9 cellular contexts compared by ENCODE assay signal in genomic region chr11:58286249-58286648, GRCh38. TPM values are rescaled to one million over a fixed set of nuclear protein-coding genes. Genes with fewer than 3 reads are reported as not detected.
DNase-seq lines count a peak whose midpoint lies in the region; ATAC-seq and TF ChIP-seq lines count a peak whose summit lies in the region.
"Had no signal": no experiment of that assay in that cellular context is flagged by ENCODE, and none has a peak within 500 bp of the region (broad histone marks: within the 10 kb centered on the region; RNA-seq: fewer than 3 reads in every experiment).

No MANE protein-coding gene starts in this region.

- CTCF ChIA-PET in Caco-2 (lab: Charles Lee): interaction anchor here (0.6 to 3.9 kb wide), 16 partner anchors 10 to 872 kb away, joined by 3 to 101 read pairs (median 4); partner anchors contain the start of gene OR9I1

- POLR2A ChIA-PET in Caco-2 (lab: Charles Lee): interaction anchor here (0.6 to 1.1 kb wide), 2 partner anchors 152 to 941 kb away, joined by 3 read pairs; no protein-coding TSS in a partner anchor

- H3K4me1 ChIP-seq in Caco-2: 0 out of 2 replicates have a peak, but pooled peaks cover 8% of the 10 kb centered on the region

- DNase-seq in Caco-2 (peak; percentile 38 to 47), hepatic stellate cell (ENCODE audit: low spot score) (peak; percentile 14), NCI-H187 (lab: John Stamatoyannopoulos, UW) (no peak), middle frontal gyrus (ENCODE audit: extremely low spot score, low spot score) (no peak)

- H3K27me3 Mint-ChIP-seq in Caco-2 (ENCODE audit: insufficient read depth, unreplicated experiment): no peaks in the 10 kb centered on the region

- peak; percentile 67 for ATAC-seq in GM18870 (IDR thresholded peaks at IDR 0.05; ENCODE audit: unreplicated experiment)
- peak; percentile 80 for ATAC-seq in HG03457 (IDR thresholded peaks at IDR 0.05; ENCODE audit: unreplicated experiment)
- peak; percentile 97 for ATAC-seq in SK-N-SH treated with all-trans-retinoic acid at 6 μM for 48 hours
- no peak for ATAC-seq in GM19455 (IDR thresholded peaks at IDR 0.05; ENCODE audit: unreplicated experiment)

- no peak overlapping the region for H3K4me3 Mint-ChIP-seq in Caco-2 (ENCODE audit: unreplicated experiment)
- H3K4me3 Mint-ChIP-seq: T-helper 1 cell treated with Interleukin-12 subunit alpha and Interleukin-12 subunit beta and Interleukin-4 antibody, amounts not matched to agents 30 μg/mL and 1 μg/mL, for 36 hours had no signal

- peak; percentile 76 to 88 for TF ChIP-seq CTCF in Caco-2 (IDR thresholded peaks at IDR 0.05; ENCODE audit: insufficient read depth in 1 of 2, low read depth in 1 of 2, low read length in 1 of 2, severe bottlenecking in 1 of 2, unreplicated experiment in 1 of 2)

- peaks cover 11% of the 10 kb centered on the region for H3K9me3 Mint-ChIP-seq in Caco-2 (ENCODE audit: unreplicated experiment)
- H3K9me3 Mint-ChIP-seq: T-helper 1 cell treated with Interleukin-12 subunit alpha and Interleukin-12 subunit beta and Interleukin-4 antibody, amounts not matched to agents 30 μg/mL and 1 μg/mL, for 36 hours had no signal

- H3K36me3 Mint-ChIP-seq in Caco-2 (ENCODE audit: insufficient read depth, unreplicated experiment): no peaks in the 10 kb centered on the region

- no peaks in the 10 kb centered on the region for H3K36me3 ChIP-seq in Caco-2 (ENCODE audit: control insufficient read depth, insufficient read depth, low read length)

- no peaks in the 10 kb centered on the region for H3K9me3 ChIP-seq in Caco-2

- intact Hi-C loops in Caco-2 (cut with micrococcal nuclease; ENCODE audit: unreplicated experiment): loop anchor here (1.0 to 5.0 kb wide), 6 partner anchors 93 to 624 kb away; no protein-coding TSS in a partner anchor

- no peaks in the 10 kb centered on the region for H3K27me3 ChIP-seq in Caco-2 (replicated peaks; ENCODE audit: control insufficient read depth, insufficient read depth, low read length)

- H3K27ac Mint-ChIP-seq in Caco-2 (ENCODE audit: unreplicated experiment): no peak overlapping the region
- H3K27ac Mint-ChIP-seq: T-helper 1 cell treated with Interleukin-12 subunit alpha and Interleukin-12 subunit beta and Interleukin-4 antibody, amounts not matched to agents 30 μg/mL and 1 μg/mL, for 36 hours had no signal

- H3K4me1 Mint-ChIP-seq in Caco-2 (ENCODE audit: low read depth, unreplicated experiment): peaks cover 6% of the 10 kb centered on the region

- no peak overlapping the region for H3K4me3 ChIP-seq in Caco-2 (ENCODE audit: low read depth, low read length)

- BruUV-seq in Caco-2 (replicated peaks; lab: Mats Ljungman, UMichigan): no TSS peak

TF ChIP-seq in SK-N-SH treated with all-trans-retinoic acid at 6 μM for 48 hours, 23 proteins besides CTCF, POLR2A, EP300 and RAD21:
- TF ChIP-seq ZNF8 (CRISPR knock-in tag; IDR thresholded peaks at IDR 0.05) (no peak), GLIS3 (CRISPR knock-in tag; IDR thresholded peaks at IDR 0.05) (no peak), ISL1 (CRISPR knock-in tag; IDR thresholded peaks at IDR 0.05) (no peak), ZC3H10 (CRISPR knock-in tag; IDR thresholded peaks at IDR 0.05) (no peak), CSRNP3 (CRISPR knock-in tag; IDR thresholded peaks at IDR 0.05) (no peak), ZNF565 (CRISPR knock-in tag; conservative IDR thresholded peaks at IDR 0.05; ENCODE audit: low read depth) (no peak), TSHZ2 (CRISPR knock-in tag; IDR thresholded peaks at IDR 0.05) (no peak), TCF4 (CRISPR knock-in tag; IDR thresholded peaks at IDR 0.05; ENCODE audit: borderline replicate concordance) (no peak)

RNA-seq across cellular contexts. Expression of gene OR10W1, which starts 18.2 kb away (rescaled TPM):
- total RNA-seq in Caco-2 (2022): not detected in 2 replicates

RNA-seq across cellular contexts. Expression of gene OR10Q1, which starts 57.5 kb away (rescaled TPM):
- total RNA-seq in Caco-2 (2022): not detected in 2 replicates

Comparison
In these comparisons a context has a peak if more than half of its experiments do, and no peak if none do; other contexts are left out.
1. DNase-seq: peak in Caco-2 (2 of 2) and hepatic stellate cell (single experiment); none in NCI-H187 (0 of 2) and middle frontal gyrus (single experiment).